In the genomic region with DNA sequence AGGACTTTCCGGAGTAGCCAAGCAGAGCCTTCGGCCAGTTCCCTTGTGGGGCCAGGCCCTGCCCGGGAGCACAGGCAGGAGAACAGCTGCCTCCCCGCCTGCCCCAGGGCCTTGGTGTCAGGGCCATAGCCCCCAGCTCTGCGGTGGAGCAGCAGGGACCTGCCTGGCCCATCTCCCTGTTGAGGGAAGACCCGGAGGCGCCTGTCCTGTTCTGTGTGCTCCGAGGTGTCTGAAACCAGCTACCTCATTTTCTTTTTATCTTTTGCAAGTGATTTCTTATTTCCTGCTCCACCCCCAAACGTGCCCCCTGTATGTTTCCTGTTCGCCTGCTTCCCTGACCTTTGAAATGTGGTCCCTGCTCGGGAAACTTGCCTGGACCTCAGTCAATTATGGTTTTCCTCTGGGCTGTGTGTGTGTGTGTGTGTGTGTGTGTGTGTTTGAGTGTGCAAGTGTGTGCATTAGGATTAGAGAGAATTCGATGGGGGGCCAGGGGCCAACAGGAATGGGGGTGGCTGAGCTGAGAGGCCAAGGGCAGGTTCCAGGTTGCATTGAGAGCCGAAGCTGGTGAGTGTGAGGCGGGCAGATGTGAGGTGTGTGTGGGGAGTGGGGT, we compare ENCODE assay signal across 11 cellular contexts. TPM values are rescaled to one million over a fixed set of nuclear protein-coding genes. Genes with fewer than 3 reads are reported as not detected.
DNase-seq lines count a peak whose midpoint lies in the region; ATAC-seq and TF ChIP-seq lines count a peak whose summit lies in the region.
"Had no signal": no experiment of that assay in that cellular context is flagged by ENCODE, and none has a peak within 500 bp of the region (broad histone marks: within the 10 kb centered on the region; RNA-seq: fewer than 3 reads in every experiment).

No MANE protein-coding gene starts in this region.

- ATAC-seq in upper lobe of left lung (ENCODE audit: low FRiP score in 2 of 2) (no peak), GM18873 (IDR thresholded peaks at IDR 0.05; ENCODE audit: low FRiP score, unreplicated experiment) (no peak)
- ATAC-seq: GM12878 had no signal

- H3K4me3 ChIP-seq in colonic mucosa (no peak overlapping the region), mucosa of stomach (ENCODE audit: low read length) (no peak overlapping the region), upper lobe of left lung (no peak overlapping the region), PC-9 (no peak overlapping the region)
- H3K4me3 ChIP-seq: GM12878 had no signal

- CTCF ChIA-PET in PC-9 (lab: Charles Lee), result no interaction called here

- H3K27me3 ChIP-seq in colonic mucosa (no peaks in the 10 kb centered on the region), mucosa of stomach (ENCODE audit: control insufficient read depth, insufficient read depth, low read length) (no peaks in the 10 kb centered on the region), upper lobe of left lung (no peaks in the 10 kb centered on the region), PC-9 (ENCODE audit: insufficient read depth, low read depth) (no peaks in the 10 kb centered on the region)

- H3F3A ChIP-seq in PC-9 (ENCODE audit: insufficient read depth, low read depth), result peaks cover 5% of the 10 kb centered on the region; the same call in 1 of the 2 replicates

- 37 to 38% methylated on average over 12 to 14 of the region's 14 CpGs for WGBS in upper lobe of left lung, 2 donors

- no peak for DNase-seq in activated naive CD4-positive, alpha-beta T cell (lab: John Stamatoyannopoulos, UW)
- peak; percentile 82 for DNase-seq in colonic mucosa
- no peak for DNase-seq in upper lobe of left lung
- DNase-seq in stimulated activated CD8-positive, alpha-beta memory T cell treated with anti-CD3 and anti-CD28 coated beads, Interleukin-4, amount 100 ng/mL, for 48 hours, result no peak
- DNase-seq in PC-9, result no peak
- DNase-seq: mesendoderm, NCI-H2029 treated with DMSO at 0.1 percent for 48 hours had no signal

- H3K4me1 Mint-ChIP-seq in activated naive CD4-positive, alpha-beta T cell treated with anti-CD3 and anti-CD28 coated beads, Interleukin-2, amount 50 U/mL, for 24 hours, result peaks cover 70% of the 10 kb centered on the region

- no peaks in the 10 kb centered on the region for H3K27me3 Mint-ChIP-seq in activated naive CD4-positive, alpha-beta T cell treated with anti-CD3 and anti-CD28 coated beads, Interleukin-2, amount 50 U/mL, for 24 hours

- H3K27ac Mint-ChIP-seq in activated naive CD4-positive, alpha-beta T cell treated with anti-CD3 and anti-CD28 coated beads, Interleukin-2, amount 50 U/mL, for 24 hours, result peak overlapping the region; percentile 69

- H3K4me1 ChIP-seq in colonic mucosa (peaks cover 31% of the 10 kb centered on the region), mucosa of stomach (ENCODE audit: control insufficient read depth, insufficient read depth, low read length) (peaks cover 67% of the 10 kb centered on the region), upper lobe of left lung (peaks cover 53 to 83% (median 60%) of the 10 kb centered on the region in 4 donors), PC-9 (replicated peaks; ENCODE audit: insufficient read depth) (peaks cover 15% of the 10 kb centered on the region)

- TF ChIP-seq POLR2A in upper lobe of left lung (IDR thresholded peaks at IDR 0.05), result no peak

- peaks cover 35% of the 10 kb centered on the region for H4K20me1 ChIP-seq in PC-9 (ENCODE audit: insufficient read depth)

- no peaks in the 10 kb centered on the region for H3K9me3 ChIP-seq in colonic mucosa
- no peaks in the 10 kb centered on the region for H3K9me3 ChIP-seq in mucosa of stomach (ENCODE audit: control insufficient read depth, low read length)
- H3K9me3 ChIP-seq in upper lobe of left lung, result no peaks in the 10 kb centered on the region
- no peaks in the 10 kb centered on the region for H3K9me3 ChIP-seq in PC-9 (ENCODE audit: insufficient read depth, low read depth)

- H3K27ac ChIP-seq in colonic mucosa (peak overlapping the region; percentile 84), upper lobe of left lung (peak overlapping the region; percentile 53 to 84 (median 74)), PC-9 (no peak overlapping the region)

- peaks cover 72% of the 10 kb centered on the region for H3K79me2 ChIP-seq in PC-9 (ENCODE audit: low read depth)

- intact Hi-C loops in colonic mucosa (cut with DNase I), result no loop called here
- intact Hi-C loops in PC-9 (cut with micrococcal nuclease; ENCODE audit: unreplicated experiment), result no loop called here

- H3K36me3 Mint-ChIP-seq in activated naive CD4-positive, alpha-beta T cell treated with anti-CD3 and anti-CD28 coated beads, Interleukin-2, amount 50 U/mL, for 24 hours, result no peaks in the 10 kb centered on the region

- peak overlapping the region; percentile 79 for H3K4me3 Mint-ChIP-seq in activated naive CD4-positive, alpha-beta T cell treated with anti-CD3 and anti-CD28 coated beads, Interleukin-2, amount 50 U/mL, for 24 hours

- POLR2A ChIA-PET in PC-9 (lab: Charles Lee; ENCODE audit: unreplicated experiment), result interaction anchor here (0.6 to 0.7 kb wide), 2 partner anchors 28 to 251 kb away, joined by 3 to 5 read pairs; no protein-coding TSS in a partner anchor

- H3K4me2 ChIP-seq in PC-9, result no peak overlapping the region

- H3K9me2 ChIP-seq in PC-9 (ENCODE audit: insufficient read depth), result no peaks in the 10 kb centered on the region

- no peak overlapping the region for H2AFZ ChIP-seq in PC-9

- no peaks in the 10 kb centered on the region for H3K9me3 Mint-ChIP-seq in activated naive CD4-positive, alpha-beta T cell treated with anti-CD3 and anti-CD28 coated beads, Interleukin-2, amount 50 U/mL, for 24 hours

- BruUV-seq in PC-9 (replicated peaks; lab: Mats Ljungman, UMichigan), result no TSS peak

- H3K9ac ChIP-seq in colonic mucosa (ENCODE audit: low read depth in 2 of 2, low read length in 2 of 2) (peak overlapping the region in 1 of 2 donors; percentile 85), mucosa of stomach (ENCODE audit: low read length) (peak overlapping the region; percentile 15)

- TF ChIP-seq CTCF in colonic mucosa (IDR thresholded peaks at IDR 0.05) (no peak), upper lobe of left lung (IDR thresholded peaks at IDR 0.05) (no peak), PC-9 (conservative IDR thresholded peaks at IDR 0.05) (no peak)

- no peaks in the 10 kb centered on the region for H3K36me3 ChIP-seq in colonic mucosa
- H3K36me3 ChIP-seq in mucosa of stomach (ENCODE audit: control insufficient read depth, insufficient read depth, low read length), result no peaks in the 10 kb centered on the region
- no peaks in the 10 kb centered on the region for H3K36me3 ChIP-seq in upper lobe of left lung
- 0 out of 2 replicates have a peak, but pooled peaks cover 4% of the 10 kb centered on the region for H3K36me3 ChIP-seq in PC-9 (ENCODE audit: low read depth)

- no peak for TF ChIP-seq EP300 in upper lobe of left lung (IDR thresholded peaks at IDR 0.05)

RNA-seq across cellular contexts. Expression of a gene that starts 19.1 kb away (rescaled TPM):
- total RNA-seq in colonic mucosa (100 to 1,000 TPM in 1 of 2 donors, 10 to 100 TPM in 1; 81.0 to 110 TPM), upper lobe of left lung (10 to 100 TPM; 51.5 to 79.4 (median 67.6) TPM), PC-9 (2021) (112 and 129 TPM in 2 replicates)

RNA-seq across cellular contexts. Expression of a gene that starts 59.7 kb away (rescaled TPM):
- total RNA-seq in colonic mucosa (10 to 100 TPM; 55.3 to 66.6 TPM), upper lobe of left lung (10 to 100 TPM; 13.9 to 37.5 (median 24.0) TPM), PC-9 (2021) (27.2 and 37.7 TPM in 2 replicates)
